Comparison of ENCODE assay signal across 14 cellular contexts in the genomic region with DNA sequence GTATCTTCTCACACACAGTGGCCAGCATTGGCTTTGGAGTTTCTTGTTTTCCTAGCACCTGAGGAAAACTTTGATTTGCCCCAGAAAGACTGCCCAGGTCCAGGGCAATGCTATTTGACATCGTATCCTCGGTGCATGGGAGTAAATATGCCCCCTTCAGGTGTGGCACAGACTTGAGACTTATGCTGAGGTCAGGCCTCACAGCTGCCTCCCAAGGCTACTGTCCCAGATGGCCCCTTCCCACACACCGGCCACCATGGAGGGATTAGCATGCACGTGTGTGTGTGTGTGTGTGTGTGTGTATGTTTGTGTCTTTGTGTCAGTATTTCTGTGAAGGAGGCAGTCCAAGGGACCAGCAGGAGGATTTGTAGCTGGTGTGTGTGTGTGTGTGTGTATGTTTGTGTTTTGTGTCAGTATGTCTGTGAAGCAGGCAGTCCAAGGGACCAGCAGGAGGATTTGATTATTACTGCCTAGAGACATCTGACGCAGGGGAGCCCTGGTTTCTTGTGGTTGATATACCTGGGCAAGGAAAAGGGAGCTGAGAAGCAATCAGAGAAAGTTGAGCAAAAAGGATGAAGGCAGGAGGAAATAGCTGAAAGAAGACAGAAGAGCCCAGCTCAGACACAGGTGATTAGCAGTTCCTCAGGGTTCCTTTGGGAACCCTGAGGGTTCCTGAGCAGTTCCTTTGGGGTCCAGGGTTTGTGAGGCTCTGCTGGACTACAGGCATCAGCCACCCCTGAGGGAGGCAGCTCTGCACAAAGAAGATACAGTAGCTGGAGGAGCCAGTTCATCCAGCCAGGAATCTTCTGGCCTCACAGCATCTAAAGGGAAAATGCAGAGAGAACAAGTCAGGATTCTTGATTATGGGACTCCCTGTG. TPM values are rescaled to one million over a fixed set of nuclear protein-coding genes. Genes with fewer than 3 reads are reported as not detected.
DNase-seq lines count a peak whose midpoint lies in the region; ATAC-seq and TF ChIP-seq lines count a peak whose summit lies in the region.
"Had no signal": no experiment of that assay in that cellular context is flagged by ENCODE, and none has a peak within 500 bp of the region (broad histone marks: within the 10 kb centered on the region; RNA-seq: fewer than 3 reads in every experiment).

No MANE protein-coding gene starts in this region.

- H3K27me3 ChIP-seq in body of pancreas: no peaks in the 10 kb centered on the region
- H3K27me3 ChIP-seq in right lobe of liver: no peaks in the 10 kb centered on the region
- H3K27me3 ChIP-seq in upper lobe of right lung: no peaks in the 10 kb centered on the region
- H3K27me3 ChIP-seq: BLaER1 had no signal

- H3K27ac ChIP-seq in body of pancreas: peak overlapping the region; percentile 55 to 79 (median 74)
- peak overlapping the region in 2 of 3 donors; percentile 80 to 92 for H3K27ac ChIP-seq in right lobe of liver
- H3K27ac ChIP-seq in upper lobe of right lung: no peak overlapping the region
- H3K27ac ChIP-seq: 22Rv1, BLaER1, KMS-11 had no signal

- intact Hi-C loops in body of pancreas (cut with DNase I) (no loop called here), right lobe of liver (cut with DNase I) (loop anchor here in 1 of 2 donors (10.0 kb wide), 1 partner anchor 273 kb away; no protein-coding TSS in a partner anchor), upper lobe of right lung (cut with DNase I) (no loop called here)

- ATAC-seq in body of pancreas: peak; percentile 78
- no peak for ATAC-seq in right lobe of liver
- ATAC-seq in upper lobe of right lung: no peak
- no peak for ATAC-seq in GM21723 (IDR thresholded peaks at IDR 0.05; ENCODE audit: unreplicated experiment)
- ATAC-seq in HG03045 (IDR thresholded peaks at IDR 0.05; ENCODE audit: unreplicated experiment): no peak
- ATAC-seq: CD8-positive, alpha-beta T cell had no signal

- peak; percentile 24 to 64 for DNase-seq in NCI-H524 (lab: John Stamatoyannopoulos, UW)
- no peak for DNase-seq in NCI-H524 treated with DMSO at 0.1 percent for 48 hours (lab: John Stamatoyannopoulos, UW)
- DNase-seq in body of pancreas: peak; percentile 88 to 94 (median 92)
- DNase-seq in right lobe of liver: no peak
- DNase-seq in upper lobe of right lung: no peak
- no peak for DNase-seq in NOMO-1 (lab: John Stamatoyannopoulos, UW; ENCODE audit: unreplicated experiment in 2 of 2)
- DNase-seq: CD8-positive, alpha-beta T cell; NCI-H1048; NCI-H1436 treated with DMSO at 0.1 percent for 48 hours had no signal

- WGBS in body of pancreas, 2 donors: 26 to 39% methylated on average over 4 to 5 of the region's 5 CpGs
- 23% methylated on average over 5 of the region's 5 CpGs for WGBS in right lobe of liver (ENCODE audit: insufficient coverage, low coverage, low lambda C conversion rate, missing lambda C conversion rate)

- H3K36me3 ChIP-seq in body of pancreas (replicated peaks in 1 of 2; ENCODE audit: insufficient read depth in 1 of 2, low read depth in 2 of 2) (no peaks in the 10 kb centered on the region), right lobe of liver (no peaks in the 10 kb centered on the region), upper lobe of right lung (no peaks in the 10 kb centered on the region)
- H3K36me3 ChIP-seq: BLaER1 had no signal

- TF ChIP-seq POLR2A in body of pancreas (IDR thresholded peaks at IDR 0.05) (no peak), right lobe of liver (IDR thresholded peaks at IDR 0.05) (no peak)

- no peaks in the 10 kb centered on the region for H3K9me3 ChIP-seq in body of pancreas
- no peaks in the 10 kb centered on the region for H3K9me3 ChIP-seq in right lobe of liver
- H3K9me3 ChIP-seq in upper lobe of right lung: no peaks in the 10 kb centered on the region
- H3K9me3 ChIP-seq: BLaER1 had no signal

- peak in 3 of 7 experiments; percentile 18 to 31 (median 21) for TF ChIP-seq CTCF in body of pancreas (IDR thresholded peaks at IDR 0.05)
- TF ChIP-seq CTCF in right lobe of liver (IDR thresholded peaks at IDR 0.05): no peak
- TF ChIP-seq CTCF in upper lobe of right lung (IDR thresholded peaks at IDR 0.05): no peak

- H3K4me1 ChIP-seq in body of pancreas (peaks cover 31% of the 10 kb centered on the region), right lobe of liver (peaks cover 0 to 16% (median 5%) of the 10 kb centered on the region in 4 donors), upper lobe of right lung (no peaks in the 10 kb centered on the region)
- H3K4me1 ChIP-seq: BLaER1 had no signal

- no peak overlapping the region for H3K4me3 ChIP-seq in body of pancreas
- no peak overlapping the region for H3K4me3 ChIP-seq in right lobe of liver
- no peak overlapping the region for H3K4me3 ChIP-seq in upper lobe of right lung
- H3K4me3 ChIP-seq: BLaER1 had no signal

RNA-seq across cellular contexts. Expression of a gene that starts 42.2 kb away (rescaled TPM):
- 10 to 100 TPM; 18.5 to 25.4 TPM for total RNA-seq in body of pancreas
- 10 to 100 TPM; 15.4 to 27.6 (median 20.1) TPM for total RNA-seq in right lobe of liver
- 26.0 TPM for total RNA-seq in upper lobe of right lung

Comparison
In these comparisons a context has a peak if more than half of its experiments do, and no peak if none do; other contexts are left out.
1. DNase-seq: peak in NCI-H524 (2 of 2) and body of pancreas (4 of 4); none in NCI-H524 treated with DMSO at 0.1 percent for 48 hours (single experiment), right lobe of liver (0 of 3), upper lobe of right lung (single experiment) and NOMO-1 (0 of 2).